Comparison of ENCODE assay signal across 32 cellular contexts in the genomic region with DNA sequence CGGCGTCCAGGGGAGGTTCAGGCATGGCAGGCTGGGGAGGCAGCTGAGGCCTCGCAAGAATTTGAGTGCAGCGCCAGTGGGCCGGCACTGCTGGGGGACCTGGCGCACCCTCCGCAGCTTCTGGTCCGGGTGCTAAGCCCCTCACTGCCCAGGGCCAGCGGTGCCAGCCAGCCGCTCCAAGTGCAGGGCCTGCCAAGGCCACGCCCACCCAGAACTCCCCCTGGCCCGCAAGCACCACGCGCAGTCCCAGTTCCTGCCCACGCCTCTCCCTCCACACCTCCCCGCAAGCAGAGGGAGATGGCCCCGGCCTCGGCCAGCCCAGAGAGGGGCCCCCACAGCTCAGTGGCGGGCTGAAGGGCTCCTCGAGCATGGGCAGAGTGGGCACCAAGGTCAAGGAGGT.
"Had no signal": no experiment of that assay in that cellular context is flagged by ENCODE, and none has a peak within 500 bp of the region (broad histone marks: within the 10 kb centered on the region; RNA-seq: fewer than 3 reads in every experiment).

No MANE protein-coding gene starts in this region.

- H3K36me3 ChIP-seq: brain microvascular endothelial cell, breast epithelium, WERI-Rb-1 had no signal

- H3K4me3 ChIP-seq: body of pancreas, breast epithelium had no signal

- H3K9me3 ChIP-seq: body of pancreas had no signal

- H3K27ac ChIP-seq: body of pancreas, brain microvascular endothelial cell, breast epithelium, WERI-Rb-1 had no signal

- H3K27me3 ChIP-seq: body of pancreas, brain microvascular endothelial cell, breast epithelium had no signal

- H3K4me1 ChIP-seq: body of pancreas, breast epithelium had no signal

- FAIRE-seq: astrocyte had no signal

- DNase-seq: activated CD4-positive, alpha-beta memory T cell treated with anti-CD3 and anti-CD28 coated beads, Interleukin-2, amount 10 ng/mL, durations not matched to agents 7 days and 5 days; activated CD4-positive, alpha-beta T cell treated with anti-CD3 and anti-CD28 coated beads for 1 hour; activated CD4-positive, alpha-beta T cell treated with anti-CD3 and anti-CD28 coated beads for 36 hours; activated CD4-positive, alpha-beta T cell treated with anti-CD3 and anti-CD28 coated beads for 48 hours; activated CD4-positive, alpha-beta T cell treated with anti-CD3 and anti-CD28 coated beads, Interleukin-2, amount 10 ng/mL, durations not matched to agents 7 days and 5 days; activated CD4-positive, alpha-beta T cell treated with anti-CD3 and anti-CD28 coated beads, Interleukin-2, amount 50 U/mL, for 48 hours; activated CD4-positive, CD25-positive, alpha-beta regulatory T cell; activated CD8-positive, alpha-beta memory T cell treated with anti-CD3 and anti-CD28 coated beads for 24 hours; activated CD8-positive, alpha-beta memory T cell treated with anti-CD3 and anti-CD28 coated beads, Interleukin-2, amount 10 ng/mL, durations not matched to agents 7 days and 5 days; activated CD8-positive, alpha-beta memory T cell treated with anti-CD3 and anti-CD28 coated beads, Interleukin-2, amount 50 U/mL, for 48 hours; activated CD8-positive, alpha-beta T cell treated with anti-CD3 and anti-CD28 coated beads, Interleukin-2, amount 10 ng/mL, durations not matched to agents 7 days and 5 days; activated effector memory CD4-positive, alpha-beta T cell treated with Interleukin-2 at 50 U/mL for 16 hours; activated gamma-delta T cell; activated naive CD4-positive, alpha-beta T cell treated with anti-CD3 and anti-CD28 coated beads, Interleukin-2, amount 10 ng/mL, durations not matched to agents 7 days and 5 days; activated naive CD4-positive, alpha-beta T cell treated with Interleukin-2 at 50 U/mL for 16 hours; activated naive CD8-positive, alpha-beta T cell treated with anti-CD3 and anti-CD28 coated beads, Interleukin-2, amount 10 ng/mL, durations not matched to agents 7 days and 5 days; activated naive CD8-positive, alpha-beta T cell treated with anti-CD3 and anti-CD28 coated beads, Interleukin-2, amount 50 U/mL, for 24 hours; activated T-cell treated with anti-CD3 and anti-CD28 coated beads, Interleukin-2, amount 50 U/mL, for 24 hours; activated T-cell treated with anti-CD3 and anti-CD28 coated beads, Interleukin-2, amount 50 U/mL, for 48 hours; amygdala; body of pancreas; brain microvascular endothelial cell; central memory CD4-positive, alpha-beta T cell; SW 1271; T-helper 1 cell; T-helper 2 cell; T-helper 9 cell; WERI-Rb-1 had no signal

- ATAC-seq: activated CD4-positive, alpha-beta T cell treated with anti-CD3 and anti-CD28 coated beads for 36 hours; activated CD4-positive, CD25-positive, alpha-beta regulatory T cell treated with anti-CD3 and anti-CD28 coated beads, Interleukin-2, amount 50 U/mL, for 24 hours; activated CD8-positive, alpha-beta memory T cell treated with anti-CD3 and anti-CD28 coated beads, Interleukin-2, amount 10 ng/mL, durations not matched to agents 7 days and 5 days; activated CD8-positive, alpha-beta T cell treated with anti-CD3 and anti-CD28 coated beads, Interleukin-2, amount 10 ng/mL, durations not matched to agents 7 days and 5 days; activated naive CD8-positive, alpha-beta T cell treated with anti-CD3 and anti-CD28 coated beads, Interleukin-2, amount 50 U/mL, for 24 hours; body of pancreas; WTC11 had no signal
